In the genomic region with DNA sequence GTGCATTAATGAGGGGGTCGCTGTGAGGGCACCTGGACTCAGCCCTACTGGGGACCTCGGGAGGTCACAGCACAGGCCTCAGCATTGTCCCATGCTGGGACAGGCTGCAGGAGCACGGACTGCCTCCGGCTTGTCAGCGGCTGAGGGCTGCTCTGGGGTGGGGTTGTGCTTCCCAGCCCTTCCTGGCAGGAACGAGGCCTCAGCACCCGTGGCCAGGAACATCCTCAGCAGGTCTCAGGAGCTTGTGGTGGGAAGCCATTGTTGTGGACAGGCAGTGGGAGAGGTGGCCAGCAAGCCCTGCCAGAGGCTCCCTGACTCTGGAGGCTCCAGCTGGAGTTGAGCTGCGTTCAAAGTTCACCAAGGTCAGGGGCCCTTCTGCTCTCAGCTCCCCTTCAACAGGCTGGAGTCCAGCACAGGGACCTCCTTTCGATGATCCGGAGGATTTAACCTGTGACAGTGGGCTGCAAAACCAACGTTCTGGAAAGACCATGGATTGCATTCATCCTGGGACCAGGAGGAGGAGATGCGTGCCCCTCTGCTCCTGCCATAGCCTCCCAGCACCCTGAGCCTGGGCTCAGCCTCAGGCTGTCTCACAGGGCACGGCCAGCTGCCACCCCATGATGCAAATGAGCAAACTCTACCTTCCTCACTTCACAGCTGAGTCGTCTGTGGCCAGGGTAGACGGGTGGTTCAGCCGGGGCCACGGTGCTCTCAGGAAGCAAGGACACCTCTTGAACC, we compare ENCODE assay signal across 26 cellular contexts. TPM values are rescaled to one million over a fixed set of nuclear protein-coding genes. Genes with fewer than 3 reads are reported as not detected.
DNase-seq lines count a peak whose midpoint lies in the region; ATAC-seq, FAIRE-seq and TF ChIP-seq lines count a peak whose summit lies in the region.
"Had no signal": no experiment of that assay in that cellular context is flagged by ENCODE, and none has a peak within 500 bp of the region (broad histone marks: within the 10 kb centered on the region; RNA-seq: fewer than 3 reads in every experiment).

No MANE protein-coding gene starts in this region.

- FAIRE-seq in urothelium cell line (lab: Jason Lieb, UNC): peak; percentile 55
- FAIRE-seq: frontal cortex, keratinocyte had no signal

- H3K9me3 ChIP-seq in heart left ventricle (no peaks in the 10 kb centered on the region), osteoblast (ENCODE audit: low read depth, low read length) (no peaks in the 10 kb centered on the region)
- H3K9me3 ChIP-seq: adrenal gland had no signal

- intact Hi-C loops in heart left ventricle (cut with DNase I): no loop called here

- H3K4me2 ChIP-seq in osteoblast (ENCODE audit: insufficient read depth, low read length): peak overlapping the region; percentile 60

- H4K20me1 ChIP-seq in osteoblast (ENCODE audit: insufficient read depth, low read length): no peaks in the 10 kb centered on the region

- H2AFZ ChIP-seq in osteoblast (ENCODE audit: low read length): peak overlapping the region; percentile 66

- no peak for DNase-seq in heart left ventricle
- DNase-seq in osteoblast (ENCODE audit: insufficient read length, low spot score, missing footprints): no peak
- no peak for DNase-seq in urothelium cell line (ENCODE audit: low spot score)
- no peak for DNase-seq in foreskin keratinocyte
- DNase-seq in stimulated activated CD4-positive, alpha-beta T cell treated with anti-CD3 and anti-CD28 coated beads, Interleukin-2, amount 100 ng/mL, for 24 hours: no peak
- no peak for DNase-seq in dedifferentiated amniotic fluid mesenchymal stem cell (ENCODE audit: extremely low spot score)
- DNase-seq: activated CD8-positive, alpha-beta T cell treated with anti-CD3 and anti-CD28 coated beads, Interleukin-2, amount 10 ng/mL, durations not matched to agents 7 days and 5 days; CD8-positive, alpha-beta T cell; DMS53; GF-D8; Karpas-422; mammary epithelial cell; MV-4-11; NCI-H187; NCI-H345; NCI-H82; nucleus accumbens; retina; SW 1271 had no signal

- H3K27ac ChIP-seq in heart left ventricle (peak overlapping the region; percentile 24 to 76 (median 52)), osteoblast (ENCODE audit: low read depth, low read length) (peak overlapping the region; percentile 91), foreskin keratinocyte (no peak overlapping the region)
- H3K27ac ChIP-seq: epithelial cell of prostate had no signal

- peaks cover 15% of the 10 kb centered on the region for H3K79me2 ChIP-seq in osteoblast (ENCODE audit: insufficient read depth, low read length)

- H3K27me3 ChIP-seq in heart left ventricle: peaks cover 0 to 19% (median 4%) of the 10 kb centered on the region in 9 donors
- no peaks in the 10 kb centered on the region for H3K27me3 ChIP-seq in osteoblast (ENCODE audit: insufficient read depth, low read length)
- no peaks in the 10 kb centered on the region for H3K27me3 ChIP-seq in foreskin keratinocyte

- no peak for TF ChIP-seq CTCF in heart left ventricle (IDR thresholded peaks at IDR 0.05)
- TF ChIP-seq CTCF in osteoblast (IDR thresholded peaks at IDR 0.05; ENCODE audit: extremely low read depth, low read depth, low read length): no peak
- TF ChIP-seq CTCF in foreskin keratinocyte (conservative IDR thresholded peaks at IDR 0.05): no peak

- ATAC-seq in SK-N-SH treated with all-trans-retinoic acid at 6 μM for 48 hours: peak; percentile 2; the same call in 2 of the 3 replicates
- peak; percentile 23 to 44 (median 34) for ATAC-seq in heart left ventricle
- ATAC-seq in foreskin keratinocyte: no peak
- ATAC-seq: activated CD8-positive, alpha-beta T cell treated with anti-CD3 and anti-CD28 coated beads, Interleukin-2, amount 10 ng/mL, durations not matched to agents 7 days and 5 days; CD8-positive, alpha-beta T cell had no signal

- no peaks in the 10 kb centered on the region for H3K36me3 ChIP-seq in heart left ventricle
- H3K36me3 ChIP-seq in osteoblast (ENCODE audit: insufficient read depth, low read length): no peaks in the 10 kb centered on the region
- H3K36me3 ChIP-seq: adrenal gland had no signal

- no peak for TF ChIP-seq POLR2A in heart left ventricle (IDR thresholded peaks at IDR 0.05)

- no peak overlapping the region for H3K4me3 ChIP-seq in heart left ventricle
- H3K4me3 ChIP-seq in osteoblast (ENCODE audit: insufficient read depth, low read length): peak overlapping the region; percentile 35
- H3K4me3 ChIP-seq: adrenal gland had no signal

- 51 to 63% (median 53%) methylated on average over 15 to 17 of the region's 17 CpGs for WGBS in heart left ventricle, 4 donors

- H3K4me1 ChIP-seq in heart left ventricle: peaks cover 0 to 32% (median 5%) of the 10 kb centered on the region in 12 donors
- peaks cover 43% of the 10 kb centered on the region for H3K4me1 ChIP-seq in osteoblast (ENCODE audit: insufficient read depth, low read length)
- H3K4me1 ChIP-seq in foreskin keratinocyte: no peaks in the 10 kb centered on the region
- H3K4me1 ChIP-seq: adrenal gland had no signal

TF ChIP-seq in SK-N-SH treated with all-trans-retinoic acid at 6 μM for 48 hours, 23 proteins besides CTCF, POLR2A, EP300 and RAD21 (continues in another document):
- TF ChIP-seq, protein P1, sequence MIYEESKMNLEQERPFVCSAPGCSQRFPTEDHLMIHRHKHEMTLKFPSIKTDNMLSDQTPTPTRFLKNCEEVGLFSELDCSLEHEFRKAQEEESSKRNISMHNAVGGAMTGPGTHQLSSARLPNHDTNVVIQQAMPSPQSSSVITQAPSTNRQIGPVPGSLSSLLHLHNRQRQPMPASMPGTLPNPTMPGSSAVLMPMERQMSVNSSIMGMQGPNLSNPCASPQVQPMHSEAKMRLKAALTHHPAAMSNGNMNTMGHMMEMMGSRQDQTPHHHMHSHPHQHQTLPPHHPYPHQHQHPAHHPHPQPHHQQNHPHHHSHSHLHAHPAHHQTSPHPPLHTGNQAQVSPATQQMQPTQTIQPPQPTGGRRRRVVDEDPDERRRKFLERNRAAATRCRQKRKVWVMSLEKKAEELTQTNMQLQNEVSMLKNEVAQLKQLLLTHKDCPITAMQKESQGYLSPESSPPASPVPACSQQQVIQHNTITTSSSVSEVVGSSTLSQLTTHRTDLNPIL (CRISPR knock-in tag; IDR thresholded peaks at IDR 0.05; ENCODE audit: low read depth): no peak
- TF ChIP-seq ZC3H10 (CRISPR knock-in tag; IDR thresholded peaks at IDR 0.05) (no peak), ZNF8 (CRISPR knock-in tag; IDR thresholded peaks at IDR 0.05) (no peak), ZNF70 (CRISPR knock-in tag; IDR thresholded peaks at IDR 0.05) (no peak), ISL1 (CRISPR knock-in tag; IDR thresholded peaks at IDR 0.05) (no peak), ZFP30 (CRISPR knock-in tag; IDR thresholded peaks at IDR 0.05) (no peak)
- TF ChIP-seq, protein P2, sequence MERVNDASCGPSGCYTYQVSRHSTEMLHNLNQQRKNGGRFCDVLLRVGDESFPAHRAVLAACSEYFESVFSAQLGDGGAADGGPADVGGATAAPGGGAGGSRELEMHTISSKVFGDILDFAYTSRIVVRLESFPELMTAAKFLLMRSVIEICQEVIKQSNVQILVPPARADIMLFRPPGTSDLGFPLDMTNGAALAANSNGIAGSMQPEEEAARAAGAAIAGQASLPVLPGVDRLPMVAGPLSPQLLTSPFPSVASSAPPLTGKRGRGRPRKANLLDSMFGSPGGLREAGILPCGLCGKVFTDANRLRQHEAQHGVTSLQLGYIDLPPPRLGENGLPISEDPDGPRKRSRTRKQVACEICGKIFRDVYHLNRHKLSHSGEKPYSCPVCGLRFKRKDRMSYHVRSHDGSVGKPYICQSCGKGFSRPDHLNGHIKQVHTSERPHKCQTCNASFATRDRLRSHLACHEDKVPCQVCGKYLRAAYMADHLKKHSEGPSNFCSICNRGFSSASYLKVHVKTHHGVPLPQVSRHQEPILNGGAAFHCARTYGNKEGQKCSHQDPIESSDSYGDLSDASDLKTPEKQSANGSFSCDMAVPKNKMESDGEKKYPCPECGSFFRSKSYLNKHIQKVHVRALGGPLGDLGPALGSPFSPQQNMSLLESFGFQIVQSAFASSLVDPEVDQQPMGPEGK (CRISPR knock-in tag; IDR thresholded peaks at IDR 0.05; ENCODE audit: borderline replicate concordance): no peak
- TF ChIP-seq, protein P3, sequence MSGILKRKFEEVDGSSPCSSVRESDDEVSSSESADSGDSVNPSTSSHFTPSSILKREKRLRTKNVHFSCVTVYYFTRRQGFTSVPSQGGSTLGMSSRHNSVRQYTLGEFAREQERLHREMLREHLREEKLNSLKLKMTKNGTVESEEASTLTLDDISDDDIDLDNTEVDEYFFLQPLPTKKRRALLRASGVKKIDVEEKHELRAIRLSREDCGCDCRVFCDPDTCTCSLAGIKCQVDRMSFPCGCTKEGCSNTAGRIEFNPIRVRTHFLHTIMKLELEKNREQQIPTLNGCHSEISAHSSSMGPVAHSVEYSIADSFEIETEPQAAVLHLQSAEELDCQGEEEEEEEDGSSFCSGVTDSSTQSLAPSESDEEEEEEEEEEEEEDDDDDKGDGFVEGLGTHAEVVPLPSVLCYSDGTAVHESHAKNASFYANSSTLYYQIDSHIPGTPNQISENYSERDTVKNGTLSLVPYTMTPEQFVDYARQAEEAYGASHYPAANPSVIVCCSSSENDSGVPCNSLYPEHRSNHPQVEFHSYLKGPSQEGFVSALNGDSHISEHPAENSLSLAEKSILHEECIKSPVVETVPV (CRISPR knock-in tag; IDR thresholded peaks at IDR 0.05): no peak

RNA-seq across cellular contexts. Expression of a gene that starts 32.6 kb away (rescaled TPM):
- 1 to 10 TPM in 3 of 9 donors, under 1 TPM in 6; 0.44 to 1.4 (median 0.72) TPM for total RNA-seq in heart left ventricle
- polyA plus RNA-seq in heart left ventricle: under 1 TPM; 0.57 to 0.69 TPM
- total RNA-seq in osteoblast: 2.5 and 3.2 TPM in 2 replicates
- total RNA-seq in foreskin keratinocyte: 0.46 and 0.51 TPM in 2 replicates
- polyA plus RNA-seq in foreskin keratinocyte: 0.31 and 0.32 TPM in 2 replicates
- total RNA-seq: activated CD8-positive, alpha-beta T cell treated with anti-CD3 and anti-CD28 coated beads, Interleukin-2, amount 10 ng/mL, durations not matched to agents 7 days and 5 days; subcutaneous adipose tissue had no signal

RNA-seq across cellular contexts. Expression of a gene that starts 44.3 kb away (rescaled TPM):
- 1 to 10 TPM; 1.1 to 3.3 (median 1.7) TPM for total RNA-seq in heart left ventricle
- 1 to 10 TPM in 1 of 2 donors, under 1 TPM in 1; 0.76 to 1.0 TPM for polyA plus RNA-seq in heart left ventricle
- total RNA-seq in osteoblast: 2.2 and 2.4 TPM in 2 replicates
- not detected in 2 replicates for total RNA-seq in foreskin keratinocyte
- not detected in 2 replicates for polyA plus RNA-seq in foreskin keratinocyte
- total RNA-seq: activated CD8-positive, alpha-beta T cell treated with anti-CD3 and anti-CD28 coated beads, Interleukin-2, amount 10 ng/mL, durations not matched to agents 7 days and 5 days; OCI-LY7 had no signal
- polyA plus RNA-seq: keratinocyte had no signal

RNA-seq across cellular contexts. Expression of a gene that starts 55.9 kb away (rescaled TPM):
- total RNA-seq in heart left ventricle (10 to 100 TPM in 6 of 9 donors, 1 to 10 TPM in 3; 3.9 to 17.0 (median 11.6) TPM), osteoblast (18.5 and 20.3 TPM in 2 replicates), foreskin keratinocyte (12.7 and 13.1 TPM in 2 replicates)
- polyA plus RNA-seq in heart left ventricle (1 to 10 TPM; 5.6 to 6.8 TPM), foreskin keratinocyte (6.9 and 7.3 TPM in 2 replicates)
